8 cellular contexts compared by ENCODE assay signal in genomic region chr3:85576091-85576690, GRCh38.
DNase-seq lines count a peak whose midpoint lies in the region; ATAC-seq and TF ChIP-seq lines count a peak whose summit lies in the region.

No MANE protein-coding gene starts in this region.

- H3K27ac Mint-ChIP-seq in CD14-positive monocyte: no peak overlapping the region

- H3K4me3 ChIP-seq in neutrophil (ENCODE audit: low read depth in 1 of 2, low read length in 1 of 2): no peak overlapping the region

- H3K9me3 Mint-ChIP-seq in CD14-positive monocyte: no peaks in the 10 kb centered on the region

- H3K9me3 ChIP-seq in neutrophil: no peaks in the 10 kb centered on the region

- peaks cover 0 to 2% (median 0%) of the 10 kb centered on the region in 3 donors for H3K27me3 Mint-ChIP-seq in CD14-positive monocyte (ENCODE audit: low read depth in 3 of 3)

- TF ChIP-seq CTCF in CD14-positive monocyte (IDR thresholded peaks at IDR 0.05) (peak; percentile 91), neutrophil (IDR thresholded peaks at IDR 0.05) (peak; percentile 62)

- H3K27me3 ChIP-seq in neutrophil: no peaks in the 10 kb centered on the region

- peak; percentile 44 for DNase-seq in CD14-positive monocyte (ENCODE audit: low spot score)
- peak; percentile 38 for DNase-seq in NCI-H345 treated with DMSO at 0.1 percent for 48 hours (lab: John Stamatoyannopoulos, UW; ENCODE audit: unreplicated experiment)
- peak; percentile 6 for DNase-seq in activated CD8-positive, alpha-beta memory T cell treated with anti-CD3 and anti-CD28 coated beads, Interleukin-2, amount 50 U/mL, for 24 hours (ENCODE audit: extremely low read depth)
- DNase-seq in fibroblast of the conjunctiva (ENCODE audit: low read depth): peak; percentile 52

- H3K4me1 ChIP-seq in neutrophil (ENCODE audit: control insufficient read depth in 1 of 2, insufficient read depth in 1 of 2, low read depth in 1 of 2, low read length in 1 of 2): no peaks in the 10 kb centered on the region

- peaks cover 2% of the 10 kb centered on the region for H3K4me1 Mint-ChIP-seq in CD14-positive monocyte

- peak; percentile 85 for ATAC-seq in GM18867 (IDR thresholded peaks at IDR 0.05; ENCODE audit: unreplicated experiment)
- peak; percentile 77 for ATAC-seq in HG03103 (IDR thresholded peaks at IDR 0.05; ENCODE audit: low read depth, unreplicated experiment)
- ATAC-seq in HG02571 (IDR thresholded peaks at IDR 0.05; ENCODE audit: unreplicated experiment): no peak

- intact Hi-C loops in CD14-positive monocyte (cut with micrococcal nuclease): no loop called here

- H3K36me3 Mint-ChIP-seq in CD14-positive monocyte: no peaks in the 10 kb centered on the region

- no peak overlapping the region for H3K4me3 Mint-ChIP-seq in CD14-positive monocyte

- H3K36me3 ChIP-seq in neutrophil: no peaks in the 10 kb centered on the region

- no peak overlapping the region for H3K27ac ChIP-seq in neutrophil
